ENCODE assay signal across 8 cellular contexts in genomic region chr9:503881-504852, GRCh38. TPM values are rescaled to one million over a fixed set of nuclear protein-coding genes. Genes with fewer than 3 reads are reported as not detected.
DNase-seq lines count a peak whose midpoint lies in the region; ATAC-seq lines count a peak whose summit lies in the region.

TSS of gene KANK1 (plus strand) at chr9:504695.

- ATAC-seq in GM21515 (IDR thresholded peaks at IDR 0.05; ENCODE audit: unreplicated experiment), result peak; percentile 84

- DNase-seq in DMS53 (lab: John Stamatoyannopoulos, UW), result peak; percentile 85
- peak; percentile 74 for DNase-seq in HuH-7 (ENCODE audit: low spot score)
- peak; percentile 8 for DNase-seq in SK-N-DZ (ENCODE audit: low spot score)
- DNase-seq in activated naive CD4-positive, alpha-beta T cell treated with anti-CD3 and anti-CD28 coated beads, Interleukin-2, amount 50 U/mL, for 16 hours, result peak; percentile 82
- peak; percentile 81 for DNase-seq in globus pallidus (ENCODE audit: low spot score)
- peak; percentile 63 for DNase-seq in occipital lobe (lab: John Stamatoyannopoulos, UW)
- peak; percentile 77 for DNase-seq in superior temporal gyrus (ENCODE audit: extremely low spot score)

RNA-seq across cellular contexts. Expression of gene KANK1, which starts in this region (rescaled TPM):
- polyA plus RNA-seq in SK-N-DZ (2014; cell fraction: cytosol; rRNA removed), result 0.35 and 0.44 TPM in 2 replicates
- polyA plus RNA-seq in SK-N-DZ (2014; cell fraction: nucleus; rRNA removed), result 0.53 and 0.56 TPM in 2 replicates
- 7.8 TPM for total RNA-seq in occipital lobe

Comparison
In these comparisons a context has a peak if more than half of its experiments do, and no peak if none do; other contexts are left out.
1. Peak in every context shown above with its lines: DNase-seq and ATAC-seq.
2. DNase-seq: peak in every context shown above with its lines; median percentile 85 in DMS53; 82 in activated naive CD4-positive, alpha-beta T cell treated with anti-CD3 and anti-CD28 coated beads, Interleukin-2, amount 50 U/mL, for 16 hours; 81 in globus pallidus; 77 in superior temporal gyrus; 74 in HuH-7; 63 in occipital lobe; 8 in SK-N-DZ.